Comparison of ENCODE assay signal across 23 cellular contexts in genomic region chr1:209008586-209008985, GRCh38.
A peak's percentile ranks its signal among the peaks of the same experiment; 100 is the strongest.
DNase-seq lines count a peak whose midpoint lies in the region; ATAC-seq and TF ChIP-seq lines count a peak whose summit lies in the region.
"Had no signal": no experiment of that assay in that cellular context is flagged by ENCODE, and none has a peak within 500 bp of the region (broad histone marks: within the 10 kb centered on the region; RNA-seq: fewer than 3 reads in every experiment).

No MANE protein-coding gene starts in this region.

- no peak overlapping the region for H3K4me3 ChIP-seq in mammary epithelial cell (replicated peaks in 1 of 3; ENCODE audit: insufficient read depth in 1 of 3, low read depth in 2 of 3, low read length in 3 of 3)
- H3K4me3 ChIP-seq in PC-3 (ENCODE audit: low read length) = no peak overlapping the region
- H3K4me3 ChIP-seq in body of pancreas = no peak overlapping the region
- H3K4me3 ChIP-seq: A549; BLaER1 treated with 17β-estradiol and CSF1 and Interleukin-3, amounts not matched to agents 10 nM and 100 nM; GM23338 had no signal

- intact Hi-C loops in mammary epithelial cell (cut with micrococcal nuclease) = no loop called here
- intact Hi-C loops in MCF 10A (cut with micrococcal nuclease) = no loop called here
- intact Hi-C loops in PC-3 (cut with micrococcal nuclease) = no loop called here
- intact Hi-C loops in body of pancreas (cut with DNase I) = no loop called here

- H4K20me1 ChIP-seq in mammary epithelial cell (ENCODE audit: insufficient read depth, low read length) (no peaks in the 10 kb centered on the region), PC-3 (ENCODE audit: low read length) (no peaks in the 10 kb centered on the region)
- H4K20me1 ChIP-seq: BLaER1 treated with 17β-estradiol and CSF1 and Interleukin-3, amounts not matched to agents 10 nM and 100 nM had no signal

- no peaks in the 10 kb centered on the region for H3K4me1 Mint-ChIP-seq in MCF 10A (ENCODE audit: insufficient read depth, unreplicated experiment)
- H3K4me1 Mint-ChIP-seq: CD14-positive monocyte; CD8-positive, alpha-beta memory T cell; H9 had no signal

- H2AFZ ChIP-seq in mammary epithelial cell (ENCODE audit: low read depth, low read length) (peak overlapping the region; percentile 7), PC-3 (ENCODE audit: low read length) (no peak overlapping the region)
- H2AFZ ChIP-seq: GM23338 had no signal

- no peaks in the 10 kb centered on the region for H3K27me3 Mint-ChIP-seq in MCF 10A (ENCODE audit: insufficient read depth, unreplicated experiment)

- H3K27ac ChIP-seq in mammary epithelial cell (ENCODE audit: insufficient read depth, low read depth, low read length) (no peak overlapping the region), PC-3 (ENCODE audit: low read length) (no peak overlapping the region), body of pancreas (no peak overlapping the region)
- H3K27ac ChIP-seq: A549; BLaER1 treated with 17β-estradiol and CSF1 and Interleukin-3, amounts not matched to agents 10 nM and 100 nM had no signal

- CTCF ChIA-PET in mammary epithelial cell (lab: Charles Lee; ENCODE audit: low non-redundant PET) (no interaction called here), MCF 10A (lab: Yijun Ruan, JAX) (interaction anchor here (0.6 to 1.6 kb wide), 4 partner anchors 9 to 356 kb away, joined by 3 to 5 read pairs (median 5); no protein-coding TSS in a partner anchor), PC-3 (lab: Charles Lee) (no interaction called here)

- TF ChIP-seq CTCF in mammary epithelial cell (conservative IDR thresholded peaks at IDR 0.05 in 1 of 2, IDR thresholded peaks at IDR 0.05 in 1 of 2; ENCODE audit: extremely low read depth in 1 of 2, insufficient read depth in 1 of 2, low read depth in 1 of 2, low read length in 2 of 2) = no peak
- no peak for TF ChIP-seq CTCF in MCF 10A (IDR thresholded peaks at IDR 0.05; ENCODE audit: unreplicated experiment)
- TF ChIP-seq CTCF in PC-3 (conservative IDR thresholded peaks at IDR 0.05; ENCODE audit: low read depth, low read length) = no peak
- no peak for TF ChIP-seq CTCF in body of pancreas (IDR thresholded peaks at IDR 0.05)

- dilution Hi-C loops in mammary epithelial cell (cut with HindIII; ENCODE audit: low sequenced_read_pairs) = no loop called here

- no peak overlapping the region for H3K4me2 ChIP-seq in mammary epithelial cell (ENCODE audit: insufficient read depth, low read depth, low read length)
- H3K4me2 ChIP-seq in PC-3 (ENCODE audit: low read length) = no peak overlapping the region
- H3K4me2 ChIP-seq: A549; BLaER1 treated with 17β-estradiol and CSF1 and Interleukin-3, amounts not matched to agents 10 nM and 100 nM; GM23338 had no signal

- H3K36me3 Mint-ChIP-seq in MCF 10A (ENCODE audit: insufficient read depth, unreplicated experiment) = no peaks in the 10 kb centered on the region
- H3K36me3 Mint-ChIP-seq: CD14-positive monocyte; CD8-positive, alpha-beta memory T cell had no signal

- no peaks in the 10 kb centered on the region for H3K9me2 ChIP-seq in PC-3 (replicated peaks; ENCODE audit: low read length)

- H3K36me3 ChIP-seq in mammary epithelial cell (ENCODE audit: insufficient read depth, low read length) (no peaks in the 10 kb centered on the region), PC-3 (ENCODE audit: low read depth, low read length) (no peaks in the 10 kb centered on the region), body of pancreas (replicated peaks in 1 of 2; ENCODE audit: insufficient read depth in 1 of 2, low read depth in 2 of 2) (no peaks in the 10 kb centered on the region)
- H3K36me3 ChIP-seq: BE2C; BLaER1 treated with 17β-estradiol and CSF1 and Interleukin-3, amounts not matched to agents 10 nM and 100 nM had no signal

- H3K4me3 Mint-ChIP-seq in MCF 10A (ENCODE audit: unreplicated experiment) = no peak overlapping the region
- H3K4me3 Mint-ChIP-seq: CD14-positive monocyte; CD4-positive, alpha-beta T cell; CD8-positive, alpha-beta memory T cell; GM23338; H9 had no signal

- H3K9ac ChIP-seq in mammary epithelial cell (ENCODE audit: insufficient read depth, low read length) = no peak overlapping the region
- H3K9ac ChIP-seq in PC-3 (ENCODE audit: low read length) = no peak overlapping the region
- H3K9ac ChIP-seq: BLaER1 treated with 17β-estradiol and CSF1 and Interleukin-3, amounts not matched to agents 10 nM and 100 nM had no signal

- no peaks in the 10 kb centered on the region for H3K27me3 ChIP-seq in mammary epithelial cell (ENCODE audit: insufficient read depth, low read length)
- no peaks in the 10 kb centered on the region for H3K27me3 ChIP-seq in PC-3 (ENCODE audit: low read length)
- no peaks in the 10 kb centered on the region for H3K27me3 ChIP-seq in body of pancreas
- H3K27me3 ChIP-seq: BE2C; BLaER1 treated with 17β-estradiol and CSF1 and Interleukin-3, amounts not matched to agents 10 nM and 100 nM had no signal

- 94% methylated on average over 1 of the region's 1 CpG for WGBS in mammary epithelial cell (ENCODE audit: low coverage, missing lambda C conversion rate)
- WGBS in body of pancreas, 2 donors = 88 to 100% methylated on average over 1 of the region's 1 CpG

- DNase-seq in mammary epithelial cell (peak; percentile 60), MCF 10A (ENCODE audit: unreplicated experiment) (no peak), NCI-H1436 treated with DMSO at 0.1 percent for 48 hours (lab: John Stamatoyannopoulos, UW) (peak; percentile 31), PC-3 (peak; percentile 11), body of pancreas (no peak), SHP77 (lab: John Stamatoyannopoulos, UW) (no peak)
- no peak for DNase-seq in activated CD4-positive, CD25-positive, alpha-beta regulatory T cell treated with anti-CD3 and anti-CD28 coated beads, Interleukin-2, amount 50 U/mL, for 72 hours
- DNase-seq: 8988T; ACHN; AML-193; BE2C; Calu3; CD4-positive, alpha-beta T cell; CD8-positive, alpha-beta memory T cell; DMS53; DMS79 treated with DMSO at 0.1 percent for 48 hours; GF-D8; H9 had no signal

- BruUV-seq in mammary epithelial cell (replicated peaks; lab: Mats Ljungman, UMichigan) (no TSS peak), MCF 10A (replicated peaks; lab: Mats Ljungman, UMichigan) (no TSS peak), PC-3 (replicated peaks; lab: Mats Ljungman, UMichigan) (no TSS peak)

- H3K27ac Mint-ChIP-seq in MCF 10A (ENCODE audit: low read depth, unreplicated experiment) = no peak overlapping the region
- H3K27ac Mint-ChIP-seq: CD14-positive monocyte; CD4-positive, alpha-beta T cell; CD8-positive, alpha-beta memory T cell; GM23338; H9 had no signal

- POLR2A ChIA-PET in MCF 10A (lab: Yijun Ruan, JAX) (no interaction called here), PC-3 (lab: Charles Lee; ENCODE audit: unreplicated experiment) (no interaction called here)

- H3K9me3 Mint-ChIP-seq in MCF 10A (ENCODE audit: unreplicated experiment) = no peaks in the 10 kb centered on the region
- H3K9me3 Mint-ChIP-seq: CD4-positive, alpha-beta T cell; GM23338; H9 had no signal

- ATAC-seq in PC-3 = peak; percentile 35
- ATAC-seq in body of pancreas = no peak
- ATAC-seq: A549, GM23338, HCT116 had no signal

- H3K9me3 ChIP-seq in mammary epithelial cell (replicated peaks; ENCODE audit: insufficient read depth, low read length) (peaks cover 3% of the 10 kb centered on the region), PC-3 (ENCODE audit: low read length) (no peaks in the 10 kb centered on the region), body of pancreas (no peaks in the 10 kb centered on the region)
- H3K9me3 ChIP-seq: A549, BE2C had no signal

- no peaks in the 10 kb centered on the region for H3K79me2 ChIP-seq in mammary epithelial cell (ENCODE audit: insufficient read depth, low read length)
- no peaks in the 10 kb centered on the region for H3K79me2 ChIP-seq in PC-3 (ENCODE audit: low read length)

- TF ChIP-seq POLR2A in body of pancreas (IDR thresholded peaks at IDR 0.05) = no peak

- no peaks in the 10 kb centered on the region for H3F3A ChIP-seq in PC-3 (ENCODE audit: low read length, unreplicated experiment)

- H3K4me1 ChIP-seq in mammary epithelial cell (ENCODE audit: insufficient read depth, low read length) (no peaks in the 10 kb centered on the region), PC-3 (ENCODE audit: insufficient read depth, low read length) (no peaks in the 10 kb centered on the region), body of pancreas (peaks cover 19% of the 10 kb centered on the region)
- H3K4me1 ChIP-seq: A549; BLaER1 treated with 17β-estradiol and CSF1 and Interleukin-3, amounts not matched to agents 10 nM and 100 nM had no signal

- in situ Hi-C loops in mammary epithelial cell (cut with MboI; ENCODE audit: low sequenced_read_pairs in 2 of 2) = no loop called here

Comparison
In these comparisons a context has a peak if more than half of its experiments do, and no peak if none do; other contexts are left out.
1. DNase-seq: peak in mammary epithelial cell (single experiment), NCI-H1436 treated with DMSO at 0.1 percent for 48 hours (single experiment) and PC-3 (single experiment); none in MCF 10A (single experiment), body of pancreas (0 of 4), activated CD4-positive, CD25-positive, alpha-beta regulatory T cell treated with anti-CD3 and anti-CD28 coated beads, Interleukin-2, amount 50 U/mL, for 72 hours (single experiment) and SHP77 (0 of 2).